ENCODE assay signal across 19 cellular contexts in genomic region chr16:4533490-4533889, GRCh38. TPM values are rescaled to one million over a fixed set of nuclear protein-coding genes. Genes with fewer than 3 reads are reported as not detected.
DNase-seq lines count a peak whose midpoint lies in the region; ATAC-seq, FAIRE-seq and TF ChIP-seq lines count a peak whose summit lies in the region.
"Had no signal": no experiment of that assay in that cellular context is flagged by ENCODE, and none has a peak within 500 bp of the region (broad histone marks: within the 10 kb centered on the region; RNA-seq: fewer than 3 reads in every experiment).

No MANE protein-coding gene starts in this region.

- no peaks in the 10 kb centered on the region for H3K9me3 ChIP-seq in left ventricle myocardium inferior (replicated peaks)
- H3K9me3 ChIP-seq in astrocyte (ENCODE audit: insufficient read depth, low read depth, low read length), result no peaks in the 10 kb centered on the region
- no peaks in the 10 kb centered on the region for H3K9me3 ChIP-seq in esophagus squamous epithelium

- H3K27ac ChIP-seq in left ventricle myocardium inferior (replicated peaks) (peak overlapping the region; percentile 80), astrocyte (ENCODE audit: low read depth, low read length) (no peak overlapping the region), esophagus squamous epithelium (peak overlapping the region in 3 of 4 donors; percentile 26 to 44 (median 31)), temporal lobe (ENCODE audit: low read depth, low read length) (peak overlapping the region; percentile 50)
- H3K27ac ChIP-seq: GM23248 had no signal

- H3K36me3 ChIP-seq in left ventricle myocardium inferior (peaks cover 18% of the 10 kb centered on the region), astrocyte (ENCODE audit: insufficient read depth, low read length) (no peaks in the 10 kb centered on the region), esophagus squamous epithelium (peaks cover 0 to 20% (median 7%) of the 10 kb centered on the region in 3 donors)

- no peak for TF ChIP-seq CTCF in left ventricle myocardium inferior (IDR thresholded peaks at IDR 0.05; ENCODE audit: borderline replicate concordance)
- no peak for TF ChIP-seq CTCF in astrocyte (IDR thresholded peaks at IDR 0.05; ENCODE audit: insufficient read depth, low read depth, low read length)
- TF ChIP-seq CTCF in esophagus squamous epithelium (IDR thresholded peaks at IDR 0.05), result no peak

- no peaks in the 10 kb centered on the region for H3K27me3 Mint-ChIP-seq in astrocyte (ENCODE audit: low read depth, unreplicated experiment)

- H4K20me1 ChIP-seq in astrocyte (ENCODE audit: insufficient read depth, low read length), result peaks cover 41% of the 10 kb centered on the region

- H3K27ac Mint-ChIP-seq in astrocyte (ENCODE audit: unreplicated experiment), result peak overlapping the region; percentile 58

- ATAC-seq in Right ventricle myocardium inferior (no peak), GM19023 (IDR thresholded peaks at IDR 0.05; ENCODE audit: unreplicated experiment) (no peak)
- ATAC-seq: GM12878, HCT116 had no signal

- H3K36me3 Mint-ChIP-seq in astrocyte (ENCODE audit: low read depth, unreplicated experiment), result peaks cover 26% of the 10 kb centered on the region

- intact Hi-C loops in left ventricle myocardium inferior (cut with micrococcal nuclease) (no loop called here), Right ventricle myocardium inferior (cut with DNase I) (no loop called here), esophagus squamous epithelium (cut with DNase I) (no loop called here)

- H2AFZ ChIP-seq in astrocyte (ENCODE audit: low read depth, low read length), result no peak overlapping the region
- H2AFZ ChIP-seq: GM23248 had no signal

- H3K4me1 ChIP-seq in left ventricle myocardium inferior (peaks cover 86% of the 10 kb centered on the region), astrocyte (ENCODE audit: insufficient read depth, low read length) (peaks cover 11% of the 10 kb centered on the region), esophagus squamous epithelium (peaks cover 14 to 60% (median 30%) of the 10 kb centered on the region in 3 donors)

- H3K4me3 Mint-ChIP-seq in astrocyte (ENCODE audit: unreplicated experiment), result no peak overlapping the region

- 82 to 90% methylated on average over 4 to 6 of the region's 6 CpGs for WGBS in esophagus squamous epithelium, 2 donors

- FAIRE-seq in astrocyte (lab: Jason Lieb, UNC), result no peak
- FAIRE-seq: G401.6, GM12878, GM18507, RCC 7860 had no signal

- no peak for DNase-seq in left ventricle myocardium inferior
- no peak for DNase-seq in Right ventricle myocardium inferior (ENCODE audit: missing footprints)
- no peak for DNase-seq in astrocyte (ENCODE audit: low read depth)
- DNase-seq in esophagus squamous epithelium (lab: John Stamatoyannopoulos, UW), result no peak
- DNase-seq in UCSD-AML1 (lab: John Stamatoyannopoulos, UW; ENCODE audit: unreplicated experiment), result no peak
- no peak for DNase-seq in NCI-H2081 (lab: John Stamatoyannopoulos, UW)
- DNase-seq: C1 segment of cervical spinal cord, DND-41, GM23248, NCI-H187, NCI-H69 had no signal

- peaks cover 33% of the 10 kb centered on the region for H3K79me2 ChIP-seq in astrocyte (ENCODE audit: insufficient read depth, low read length)

- H3K4me2 ChIP-seq in astrocyte (ENCODE audit: low read length), result no peak overlapping the region

- peaks cover 26% of the 10 kb centered on the region for H3K4me1 Mint-ChIP-seq in astrocyte (ENCODE audit: low read depth, unreplicated experiment)

- no peaks in the 10 kb centered on the region for H3K9me3 Mint-ChIP-seq in astrocyte (ENCODE audit: unreplicated experiment)

- H3K27me3 ChIP-seq in left ventricle myocardium inferior (ENCODE audit: low read depth) (no peaks in the 10 kb centered on the region), astrocyte (ENCODE audit: insufficient read depth, low read length) (no peaks in the 10 kb centered on the region), esophagus squamous epithelium (no peaks in the 10 kb centered on the region)

- no peak overlapping the region for H3K9ac ChIP-seq in astrocyte (ENCODE audit: low read length)
- H3K9ac ChIP-seq: GM23248 had no signal

- TF ChIP-seq POLR2A in esophagus squamous epithelium (IDR thresholded peaks at IDR 0.05), result no peak

- H3K4me3 ChIP-seq in left ventricle myocardium inferior (no peak overlapping the region), astrocyte (ENCODE audit: insufficient read depth, low read depth, low read length) (no peak overlapping the region), esophagus squamous epithelium (no peak overlapping the region)
- H3K4me3 ChIP-seq: GM12878, GM23248 had no signal

RNA-seq across cellular contexts. Expression of gene CDIP1, which starts 5.1 kb away (rescaled TPM):
- 48.5 TPM for total RNA-seq in left ventricle myocardium inferior
- total RNA-seq in Right ventricle myocardium inferior, result 46.3 TPM
- total RNA-seq in astrocyte, result 56.9 and 64.7 TPM in 2 replicates
- 10 to 100 TPM; 10.2 to 26.5 (median 16.5) TPM for total RNA-seq in esophagus squamous epithelium
- total RNA-seq in temporal lobe, result 10.8 TPM

RNA-seq across cellular contexts. Expression of gene C16orf96, which starts 22.6 kb away (rescaled TPM):
- total RNA-seq in left ventricle myocardium inferior (0.08 TPM), Right ventricle myocardium inferior (0.05 TPM), astrocyte (0.20 and 0.38 TPM in 2 replicates), esophagus squamous epithelium (under 1 TPM in 3 of 4 donors, not detected in 1; 0.04 to 0.19 (median 0.06) TPM), temporal lobe (0.25 TPM)
- total RNA-seq: A673, GM23248 had no signal

RNA-seq across cellular contexts. Expression of gene HMOX2, which starts 57.3 kb away (rescaled TPM):
- total RNA-seq in left ventricle myocardium inferior, result 115 TPM
- total RNA-seq in Right ventricle myocardium inferior, result 126 TPM
- 53.1 and 64.9 TPM in 2 replicates for total RNA-seq in astrocyte
- total RNA-seq in esophagus squamous epithelium, result 10 to 100 TPM; 46.9 to 94.0 (median 75.0) TPM
- total RNA-seq in temporal lobe, result 30.0 TPM

RNA-seq across cellular contexts. Expression of gene NMRAL1, which starts 59.1 kb away (rescaled TPM):
- total RNA-seq in left ventricle myocardium inferior (21.9 TPM), Right ventricle myocardium inferior (26.0 TPM), astrocyte (28.5 and 31.2 TPM in 2 replicates), esophagus squamous epithelium (10 to 100 TPM; 25.4 to 55.5 (median 34.9) TPM), temporal lobe (39.1 TPM)
